19 cellular contexts compared by ENCODE assay signal in the genomic region with DNA sequence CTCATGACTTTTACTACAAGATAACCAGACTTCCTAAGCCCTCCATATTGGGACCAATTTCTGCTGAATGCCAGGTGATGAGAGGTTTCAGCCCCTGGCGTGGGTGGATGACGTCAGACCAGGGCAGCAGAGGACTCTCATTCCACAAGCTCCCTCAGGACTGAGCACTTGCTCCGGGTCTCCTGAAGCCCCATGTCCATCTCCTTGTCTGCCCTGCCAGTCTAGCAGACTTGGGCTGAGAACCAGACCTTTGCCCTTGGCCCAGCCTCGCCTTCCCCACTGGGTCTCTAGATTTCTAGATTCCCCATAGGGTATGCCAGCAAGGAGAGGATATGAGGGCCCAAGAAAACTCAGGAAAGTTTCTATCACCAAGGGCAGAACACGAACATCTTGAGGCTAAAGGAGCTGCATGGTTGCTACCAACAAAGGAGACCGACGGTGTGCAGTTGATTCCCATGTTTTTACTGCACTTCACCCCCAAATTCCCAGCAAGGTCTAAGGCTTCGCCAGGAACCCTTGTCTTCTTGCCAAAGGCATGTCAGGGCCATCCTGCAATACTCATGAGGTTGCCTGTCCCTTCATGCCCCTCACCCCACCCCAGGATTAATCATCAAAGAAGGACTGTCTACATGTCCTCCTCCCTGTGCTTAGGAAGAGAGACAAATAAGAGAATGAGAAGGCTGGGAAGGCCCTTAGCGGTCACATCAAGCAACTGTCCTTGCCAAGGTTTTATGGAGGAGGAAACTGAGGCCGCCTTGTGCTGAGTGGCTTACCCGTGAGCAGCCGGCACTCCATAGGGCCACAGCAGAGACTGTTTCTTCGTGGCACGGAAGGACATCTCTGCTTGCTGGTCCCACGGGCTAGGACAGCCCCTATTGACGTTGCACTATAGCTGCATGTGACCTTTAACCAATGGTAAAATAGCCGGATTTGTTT.
"Had no signal": no experiment of that assay in that cellular context is flagged by ENCODE, and none has a peak within 500 bp of the region (broad histone marks: within the 10 kb centered on the region; RNA-seq: fewer than 3 reads in every experiment).

No MANE protein-coding gene starts in this region.

- H3K27ac ChIP-seq: dorsolateral prefrontal cortex, heart right ventricle, neural progenitor cell, parathyroid adenoma had no signal

- DNase-seq: activated CD4-positive, alpha-beta T cell treated with anti-CD3 and anti-CD28 coated beads for 1 hour; activated CD4-positive, alpha-beta T cell treated with anti-CD3 and anti-CD28 coated beads, Interleukin-2, amount 50 U/mL, for 48 hours; activated CD8-positive, alpha-beta memory T cell treated with anti-CD3 and anti-CD28 coated beads, Interleukin-2, amount 10 ng/mL, durations not matched to agents 7 days and 5 days; activated effector memory CD4-positive, alpha-beta T cell treated with Interleukin-2 at 50 U/mL for 16 hours; activated T-cell treated with anti-CD3 and anti-CD28 coated beads, Interleukin-2, amount 50 U/mL, for 24 hours; amygdala; heart right ventricle; kidney; left ventricle myocardium superior; small intestine; stimulated activated naive CD4-positive, alpha-beta T cell; substantia nigra; SW 1271 had no signal

- H3K4me3 Mint-ChIP-seq: activated CD8-positive, alpha-beta memory T cell treated with anti-CD3 and anti-CD28 coated beads, Interleukin-2, amount 10 ng/mL, durations not matched to agents 7 days and 5 days; activated naive CD8-positive, alpha-beta T cell; activated T-cell treated with anti-CD3 and anti-CD28 coated beads, Interleukin-2, amount 50 U/mL, for 24 hours; brain; neural progenitor cell; T-helper 2 cell treated with Interferon-gamma antibody and Interleukin-4, amounts not matched to agents 5 μg/mL and 100 μg/mL, for 36 hours had no signal

- H2AFZ ChIP-seq: neural progenitor cell, parathyroid adenoma had no signal

- H3K27me3 ChIP-seq: dorsolateral prefrontal cortex, heart right ventricle, neural progenitor cell had no signal

- H3K36me3 Mint-ChIP-seq: activated CD8-positive, alpha-beta memory T cell treated with anti-CD3 and anti-CD28 coated beads, Interleukin-2, amount 10 ng/mL, durations not matched to agents 7 days and 5 days; activated naive CD8-positive, alpha-beta T cell; brain had no signal

- H3K4me1 ChIP-seq: parathyroid adenoma had no signal

- H3K4me2 ChIP-seq: neural progenitor cell had no signal

- H3K27me3 Mint-ChIP-seq: brain had no signal

- H3K79me2 ChIP-seq: parathyroid adenoma had no signal

- H3K27ac Mint-ChIP-seq: activated CD8-positive, alpha-beta memory T cell treated with anti-CD3 and anti-CD28 coated beads, Interleukin-2, amount 10 ng/mL, durations not matched to agents 7 days and 5 days; activated naive CD8-positive, alpha-beta T cell; activated T-cell treated with anti-CD3 and anti-CD28 coated beads, Interleukin-2, amount 50 U/mL, for 24 hours; neural progenitor cell; T-helper 2 cell treated with Interferon-gamma antibody and Interleukin-4, amounts not matched to agents 5 μg/mL and 100 μg/mL, for 36 hours had no signal

- H3K4me1 Mint-ChIP-seq: activated CD8-positive, alpha-beta memory T cell treated with anti-CD3 and anti-CD28 coated beads, Interleukin-2, amount 10 ng/mL, durations not matched to agents 7 days and 5 days had no signal

- H3K9me3 Mint-ChIP-seq: activated T-cell treated with anti-CD3 and anti-CD28 coated beads, Interleukin-2, amount 50 U/mL, for 24 hours; neural progenitor cell; T-helper 2 cell treated with Interferon-gamma antibody and Interleukin-4, amounts not matched to agents 5 μg/mL and 100 μg/mL, for 36 hours had no signal

- H3K9ac ChIP-seq: neural progenitor cell, parathyroid adenoma had no signal

- H3K9me3 ChIP-seq: heart right ventricle had no signal

- ATAC-seq: activated CD8-positive, alpha-beta memory T cell treated with anti-CD3 and anti-CD28 coated beads, Interleukin-2, amount 10 ng/mL, durations not matched to agents 7 days and 5 days had no signal
